16 cellular contexts compared by ENCODE assay signal in genomic region chr1:6272476-6273270, GRCh38. TPM values are rescaled to one million over a fixed set of nuclear protein-coding genes. Genes with fewer than 3 reads are reported as not detected.
DNase-seq lines count a peak whose midpoint lies in the region; ATAC-seq and TF ChIP-seq lines count a peak whose summit lies in the region.
"Had no signal": no experiment of that assay in that cellular context is flagged by ENCODE, and none has a peak within 500 bp of the region (broad histone marks: within the 10 kb centered on the region; RNA-seq: fewer than 3 reads in every experiment).

No MANE protein-coding gene starts in this region.

- H3K27ac Mint-ChIP-seq in progenitor cell of endocrine pancreas: no peak overlapping the region
- H3K27ac Mint-ChIP-seq: effector memory CD8-positive, alpha-beta T cell had no signal

- no peak for ATAC-seq in HG03354 (IDR thresholded peaks at IDR 0.05; ENCODE audit: poor library complexity, severe bottlenecking, unreplicated experiment)
- ATAC-seq: body of pancreas; effector memory CD8-positive, alpha-beta T cell had no signal

- peaks cover 5% of the 10 kb centered on the region for H3K27me3 Mint-ChIP-seq in progenitor cell of endocrine pancreas
- H3K27me3 Mint-ChIP-seq: effector memory CD8-positive, alpha-beta T cell had no signal

- no peaks in the 10 kb centered on the region for H3K27me3 ChIP-seq in H7 (ENCODE audit: control insufficient read depth, insufficient read depth, low read length)
- H3K27me3 ChIP-seq: body of pancreas had no signal

- TF ChIP-seq CTCF in fibroblast of the aortic adventitia (IDR thresholded peaks at IDR 0.05; ENCODE audit: insufficient read depth, low read length): peak; percentile 27
- TF ChIP-seq CTCF in progenitor cell of endocrine pancreas (IDR thresholded peaks at IDR 0.05; ENCODE audit: unreplicated experiment): peak; percentile 12

- H3K4me1 Mint-ChIP-seq in progenitor cell of endocrine pancreas (ENCODE audit: low read depth): peaks cover 17% of the 10 kb centered on the region

- DNase-seq in H7: peak; percentile 84
- DNase-seq in SW480 (ENCODE audit: low spot score): peak; percentile 34
- no peak for DNase-seq in fibroblast of the aortic adventitia (ENCODE audit: low read depth)
- no peak for DNase-seq in progenitor cell of endocrine pancreas (ENCODE audit: low spot score, unreplicated experiment)
- no peak for DNase-seq in activated CD4-positive, alpha-beta T cell treated with anti-CD3 and anti-CD28 coated beads, Interleukin-2, amount 50 U/mL, for 4 hours
- DNase-seq in AG08395 (ENCODE audit: low spot score): no peak
- DNase-seq in NCI-H2196 (lab: John Stamatoyannopoulos, UW; ENCODE audit: unreplicated experiment): no peak
- DNase-seq: activated effector memory CD4-positive, alpha-beta T cell treated with Interleukin-2 at 50 U/mL for 16 hours; body of pancreas; effector memory CD8-positive, alpha-beta T cell; NCI-H146; NCI-H524 treated with DMSO at 0.1 percent for 48 hours; SIG-M5 had no signal

- H3K36me3 ChIP-seq in H7 (replicated peaks; ENCODE audit: control insufficient read depth, insufficient read depth, low read length): no peaks in the 10 kb centered on the region; the same call in 1 of the 2 replicates

- H3K4me3 ChIP-seq in H7 (ENCODE audit: insufficient read depth, low read depth, low read length): no peak overlapping the region
- no peak overlapping the region for H3K4me3 ChIP-seq in fibroblast of the aortic adventitia (ENCODE audit: low read depth, low read length)
- H3K4me3 ChIP-seq: body of pancreas had no signal

- no peaks in the 10 kb centered on the region for H3K9me3 Mint-ChIP-seq in progenitor cell of endocrine pancreas (ENCODE audit: low read depth)
- H3K9me3 Mint-ChIP-seq: effector memory CD8-positive, alpha-beta T cell had no signal

- H3K36me3 Mint-ChIP-seq in progenitor cell of endocrine pancreas (ENCODE audit: insufficient read depth): no peaks in the 10 kb centered on the region

- H3K4me3 Mint-ChIP-seq in progenitor cell of endocrine pancreas (ENCODE audit: low read depth): no peak overlapping the region
- H3K4me3 Mint-ChIP-seq: effector memory CD8-positive, alpha-beta T cell had no signal

RNA-seq across cellular contexts. Expression of gene GPR153, which starts 11.8 kb away (rescaled TPM):
- 15.6 and 25.2 TPM in 2 replicates for total RNA-seq in H7 (2014; rRNA removed; shearing (Covaris generic))
- 9.9 and 10.9 TPM in 2 replicates for total RNA-seq in fibroblast of the aortic adventitia (ENCODE audit: low replicate concordance)
- total RNA-seq in progenitor cell of endocrine pancreas: 6.3 and 6.5 TPM in 2 replicates

RNA-seq across cellular contexts. Expression of gene HES3, which starts 28.7 kb away (rescaled TPM):
- total RNA-seq in H7 (2014; rRNA removed; shearing (Covaris generic)): 28.2 and 38.8 TPM in 2 replicates
- not detected in 2 replicates for total RNA-seq in fibroblast of the aortic adventitia (ENCODE audit: low replicate concordance)
- total RNA-seq in progenitor cell of endocrine pancreas: not detected in 2 replicates
- total RNA-seq: body of pancreas, renal cortical epithelial cell, urinary bladder had no signal

RNA-seq across cellular contexts. Expression of gene ICMT, which starts 36.9 kb away (rescaled TPM):
- total RNA-seq in H7 (2014; rRNA removed; shearing (Covaris generic)): 195 and 196 TPM in 2 replicates
- total RNA-seq in fibroblast of the aortic adventitia (ENCODE audit: low replicate concordance) (53.5 and 99.1 TPM in 2 replicates), progenitor cell of endocrine pancreas (56.6 and 59.4 TPM in 2 replicates)

Comparison
In these comparisons a context has a peak if more than half of its experiments do, and no peak if none do; other contexts are left out.
1. DNase-seq: peak in H7 (single experiment) and SW480 (single experiment); none in fibroblast of the aortic adventitia (single experiment), progenitor cell of endocrine pancreas (single experiment), activated CD4-positive, alpha-beta T cell treated with anti-CD3 and anti-CD28 coated beads, Interleukin-2, amount 50 U/mL, for 4 hours (0 of 2), AG08395 (single experiment) and NCI-H2196 (single experiment).
2. RNA of gene HES3, which starts 28.7 kb away (total RNA-seq): 28.2 to 38.8 TPM in H7; not detected in fibroblast of the aortic adventitia and not detected in progenitor cell of endocrine pancreas; every median in the first group is over 10 times any median in the second.